ENCODE assay signal across 2 cellular contexts in genomic region chr5:95729115-95730010, GRCh38.
TF ChIP-seq lines count a peak whose summit lies in the region.

No MANE protein-coding gene starts in this region.

TF ChIP-seq in SK-N-SH, 30 proteins besides CTCF, POLR2A, EP300 and RAD21 (continued from another document):
- TF ChIP-seq MXI1 (IDR thresholded peaks at IDR 0.05; ENCODE audit: low read depth, low read length): no peak
- no peak for TF ChIP-seq NRF1 (IDR thresholded peaks at IDR 0.05; ENCODE audit: low read depth, low read length)
- TF ChIP-seq PBX3 (IDR thresholded peaks at IDR 0.05): no peak
- TF ChIP-seq FOXM1 (IDR thresholded peaks at IDR 0.05; ENCODE audit: low read depth): no peak
- no peak for TF ChIP-seq REST (IDR thresholded peaks at IDR 0.05; ENCODE audit: low read depth, low read length)

TF ChIP-seq in SK-N-SH treated with all-trans-retinoic acid at 6 μM for 48 hours, 23 proteins besides CTCF, POLR2A, EP300 and RAD21 (continued from another document):
- TF ChIP-seq, protein P1, sequence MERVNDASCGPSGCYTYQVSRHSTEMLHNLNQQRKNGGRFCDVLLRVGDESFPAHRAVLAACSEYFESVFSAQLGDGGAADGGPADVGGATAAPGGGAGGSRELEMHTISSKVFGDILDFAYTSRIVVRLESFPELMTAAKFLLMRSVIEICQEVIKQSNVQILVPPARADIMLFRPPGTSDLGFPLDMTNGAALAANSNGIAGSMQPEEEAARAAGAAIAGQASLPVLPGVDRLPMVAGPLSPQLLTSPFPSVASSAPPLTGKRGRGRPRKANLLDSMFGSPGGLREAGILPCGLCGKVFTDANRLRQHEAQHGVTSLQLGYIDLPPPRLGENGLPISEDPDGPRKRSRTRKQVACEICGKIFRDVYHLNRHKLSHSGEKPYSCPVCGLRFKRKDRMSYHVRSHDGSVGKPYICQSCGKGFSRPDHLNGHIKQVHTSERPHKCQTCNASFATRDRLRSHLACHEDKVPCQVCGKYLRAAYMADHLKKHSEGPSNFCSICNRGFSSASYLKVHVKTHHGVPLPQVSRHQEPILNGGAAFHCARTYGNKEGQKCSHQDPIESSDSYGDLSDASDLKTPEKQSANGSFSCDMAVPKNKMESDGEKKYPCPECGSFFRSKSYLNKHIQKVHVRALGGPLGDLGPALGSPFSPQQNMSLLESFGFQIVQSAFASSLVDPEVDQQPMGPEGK (CRISPR knock-in tag; IDR thresholded peaks at IDR 0.05; ENCODE audit: borderline replicate concordance): no peak
- TF ChIP-seq ZFP3 (CRISPR knock-in tag; IDR thresholded peaks at IDR 0.05) (no peak), ESRRG (CRISPR knock-in tag; IDR thresholded peaks at IDR 0.05) (no peak), SNAI2 (CRISPR knock-in tag; IDR thresholded peaks at IDR 0.05) (no peak), ARNTL (CRISPR knock-in tag; IDR thresholded peaks at IDR 0.05; ENCODE audit: borderline replicate concordance, low read depth) (no peak), PPARA (CRISPR knock-in tag; IDR thresholded peaks at IDR 0.05; ENCODE audit: borderline replicate concordance) (no peak), ZC3H10 (CRISPR knock-in tag; IDR thresholded peaks at IDR 0.05) (no peak), TCF4 (CRISPR knock-in tag; IDR thresholded peaks at IDR 0.05; ENCODE audit: borderline replicate concordance) (no peak), ZNF8 (CRISPR knock-in tag; IDR thresholded peaks at IDR 0.05) (no peak), BACH2 (CRISPR knock-in tag; IDR thresholded peaks at IDR 0.05; ENCODE audit: borderline replicate concordance) (no peak), ZNF565 (CRISPR knock-in tag; conservative IDR thresholded peaks at IDR 0.05; ENCODE audit: low read depth) (no peak), CSDC2 (CRISPR knock-in tag; IDR thresholded peaks at IDR 0.05) (no peak), CREB5 (CRISPR knock-in tag; IDR thresholded peaks at IDR 0.05; ENCODE audit: low read depth) (no peak)
- TF ChIP-seq, protein P2, sequence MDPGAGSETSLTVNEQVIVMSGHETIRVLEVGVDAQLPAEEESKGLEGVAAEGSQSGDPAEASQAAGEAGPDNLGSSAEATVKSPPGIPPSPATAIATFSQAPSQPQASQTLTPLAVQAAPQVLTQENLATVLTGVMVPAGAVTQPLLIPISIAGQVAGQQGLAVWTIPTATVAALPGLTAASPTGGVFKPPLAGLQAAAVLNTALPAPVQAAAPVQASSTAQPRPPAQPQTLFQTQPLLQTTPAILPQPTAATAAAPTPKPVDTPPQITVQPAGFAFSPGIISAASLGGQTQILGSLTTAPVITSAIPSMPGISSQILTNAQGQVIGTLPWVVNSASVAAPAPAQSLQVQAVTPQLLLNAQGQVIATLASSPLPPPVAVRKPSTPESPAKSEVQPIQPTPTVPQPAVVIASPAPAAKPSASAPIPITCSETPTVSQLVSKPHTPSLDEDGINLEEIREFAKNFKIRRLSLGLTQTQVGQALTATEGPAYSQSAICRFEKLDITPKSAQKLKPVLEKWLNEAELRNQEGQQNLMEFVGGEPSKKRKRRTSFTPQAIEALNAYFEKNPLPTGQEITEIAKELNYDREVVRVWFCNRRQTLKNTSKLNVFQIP (CRISPR knock-in tag; IDR thresholded peaks at IDR 0.05; ENCODE audit: borderline replicate concordance, low read depth): no peak
